ENCODE assay signal across 1 cellular context in the genomic region with DNA sequence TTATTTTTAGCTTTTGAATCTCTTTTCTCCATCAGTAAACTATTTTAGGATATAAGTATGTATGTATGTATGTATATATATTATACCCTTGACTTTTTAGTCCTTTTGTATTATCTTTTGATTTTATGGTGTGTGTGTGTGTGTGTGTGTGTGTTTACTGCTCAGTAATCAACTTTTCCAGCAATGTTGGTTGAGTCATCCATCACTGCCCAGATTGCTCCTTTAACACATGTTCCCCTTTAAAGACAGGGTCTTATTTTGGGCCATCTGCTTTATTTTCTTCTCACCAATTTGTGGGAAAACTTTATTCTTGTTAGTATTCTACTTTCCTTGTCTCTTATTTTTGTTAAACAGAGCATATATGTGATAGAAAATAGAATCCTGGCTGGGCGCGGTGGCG.
TF ChIP-seq lines count a peak whose summit lies in the region.

No MANE protein-coding gene starts in this region.

TF ChIP-seq in endothelial cell of umbilical vein, 7 proteins besides CTCF, POLR2A, EP300 and RAD21 (continued from another document):
- TF ChIP-seq GATA2 (IDR thresholded peaks at IDR 0.05; ENCODE audit: insufficient read depth, insufficient read length, low read depth, low read length) (no peak), JUN (IDR thresholded peaks at IDR 0.05; ENCODE audit: borderline replicate concordance, insufficient read depth, insufficient read length, low read depth) (no peak), EZH2 (IDR thresholded peaks at IDR 0.05; ENCODE audit: borderline replicate concordance, low read depth, low read length, severe bottlenecking) (no peak), MYC (IDR thresholded peaks at IDR 0.05; ENCODE audit: low read depth, low read length) (no peak)
